In genomic region chr1:216587715-216588114, GRCh38 we compare ENCODE assay signal across 22 cellular contexts.
"Had no signal": no experiment of that assay in that cellular context is flagged by ENCODE, and none has a peak within 500 bp of the region (broad histone marks: within the 10 kb centered on the region; RNA-seq: fewer than 3 reads in every experiment).

No MANE protein-coding gene starts in this region.

- H3K27ac Mint-ChIP-seq: naive B cell; nephron; stimulated activated effector memory CD8-positive, alpha-beta T cell treated with anti-CD3 and anti-CD28 coated beads, Interleukin-12 subunit alpha, Interleukin-12 subunit beta, amount 100 ng/mL, for 72 hours had no signal

- H3K36me3 ChIP-seq: heart left ventricle, prostate gland, right lobe of liver, suprapubic skin, thyroid gland, upper lobe of left lung, uterus had no signal

- H3K27ac ChIP-seq: epithelial cell of prostate, heart left ventricle, parathyroid adenoma, prostate gland, right lobe of liver, suprapubic skin, thyroid gland, upper lobe of left lung, uterus had no signal

- H3K4me3 ChIP-seq: heart left ventricle, prostate gland, right lobe of liver, suprapubic skin, thyroid gland, upper lobe of left lung, uterus had no signal

- H3K27me3 ChIP-seq: heart left ventricle, right lobe of liver, thyroid gland, upper lobe of left lung, uterus had no signal

- H3K9ac ChIP-seq: parathyroid adenoma had no signal

- H3K4me1 ChIP-seq: heart left ventricle, parathyroid adenoma, prostate gland, right lobe of liver, suprapubic skin, thyroid gland, upper lobe of left lung, uterus had no signal

- DNase-seq: effector memory CD4-positive, alpha-beta T cell; foreskin melanocyte; heart left ventricle; hippocampal formation; left colon; left ventricle myocardium superior; mesendoderm; naive B cell; retina; right lobe of liver; stimulated activated CD4-positive, alpha-beta T cell treated with anti-CD3 and anti-CD28 coated beads, Interleukin-4, amount 100 ng/mL, for 1 hour; stimulated activated CD8-positive, alpha-beta memory T cell treated with anti-CD3 and anti-CD28 coated beads, Interleukin-4, amount 100 ng/mL, for 48 hours; stimulated activated naive CD8-positive, alpha-beta T cell treated with anti-CD3 and anti-CD28 coated beads, Interleukin-15, Interleukin-2, amounts not matched to agents 100 U/mL and 50 U/mL, for 24 hours; thyroid gland; upper lobe of left lung; uterus had no signal

- H3K36me3 Mint-ChIP-seq: naive B cell; stimulated activated effector memory CD8-positive, alpha-beta T cell treated with anti-CD3 and anti-CD28 coated beads, Interleukin-12 subunit alpha, Interleukin-12 subunit beta, amount 100 ng/mL, for 72 hours had no signal

- H3K9me3 ChIP-seq: heart left ventricle, prostate gland, right lobe of liver, suprapubic skin, thyroid gland, upper lobe of left lung, uterus had no signal

- H3K4me3 Mint-ChIP-seq: naive B cell; nephron; stimulated activated effector memory CD8-positive, alpha-beta T cell treated with anti-CD3 and anti-CD28 coated beads, Interleukin-12 subunit alpha, Interleukin-12 subunit beta, amount 100 ng/mL, for 72 hours had no signal

- H3K4me1 Mint-ChIP-seq: naive B cell; nephron; stimulated activated effector memory CD8-positive, alpha-beta T cell treated with anti-CD3 and anti-CD28 coated beads, Interleukin-12 subunit alpha, Interleukin-12 subunit beta, amount 100 ng/mL, for 72 hours had no signal

- H3K27me3 Mint-ChIP-seq: naive B cell had no signal
